In genomic region chr1:109985251-109986053, GRCh38 we compare ENCODE assay signal across 8 cellular contexts. TPM values are rescaled to one million over a fixed set of nuclear protein-coding genes. Genes with fewer than 3 reads are reported as not detected.
DNase-seq lines count a peak whose midpoint lies in the region; ATAC-seq, FAIRE-seq and TF ChIP-seq lines count a peak whose summit lies in the region.

No MANE protein-coding gene starts in this region.

- peaks cover 8% of the 10 kb centered on the region for H3K36me3 Mint-ChIP-seq in activated CD4-positive, alpha-beta T cell treated with anti-CD3 and anti-CD28 coated beads, Interleukin-2, amount 10 ng/mL, durations not matched to agents 7 days and 5 days (ENCODE audit: low read depth)
- peaks cover 17 to 20% of the 10 kb centered on the region in 2 donors for H3K36me3 Mint-ChIP-seq in activated naive CD4-positive, alpha-beta T cell treated with anti-CD3 and anti-CD28 coated beads, Interleukin-2, amount 50 U/mL, for 72 hours

- H3K4me1 Mint-ChIP-seq in activated CD4-positive, alpha-beta T cell treated with anti-CD3 and anti-CD28 coated beads, Interleukin-2, amount 10 ng/mL, durations not matched to agents 7 days and 5 days, result peaks cover 43% of the 10 kb centered on the region

- no peaks in the 10 kb centered on the region for H3K9me3 ChIP-seq in keratinocyte (ENCODE audit: control insufficient read depth, low read depth, low read length)
- H3K9me3 ChIP-seq in subcutaneous abdominal adipose tissue (ENCODE audit: control insufficient read depth in 5 of 5, low read length in 5 of 5), result no peaks in the 10 kb centered on the region

- peak overlapping the region; percentile 96 for H3K4me2 ChIP-seq in keratinocyte (ENCODE audit: control insufficient read depth, extremely low read depth, insufficient read depth, low read depth, low read length)

- no peak for TF ChIP-seq CTCF in keratinocyte (optimal IDR thresholded peaks at IDR 0.05 in 1 of 3, IDR thresholded peaks at IDR 0.05 in 1 of 3, conservative IDR thresholded peaks at IDR 0.05 in 1 of 3; ENCODE audit: extremely low read depth in 1 of 3, insufficient read depth in 2 of 3, low read length in 3 of 3)

- H3K9me3 Mint-ChIP-seq in activated CD4-positive, alpha-beta T cell treated with anti-CD3 and anti-CD28 coated beads, Interleukin-2, amount 10 ng/mL, durations not matched to agents 7 days and 5 days, result no peaks in the 10 kb centered on the region
- no peaks in the 10 kb centered on the region for H3K9me3 Mint-ChIP-seq in activated naive CD4-positive, alpha-beta T cell treated with anti-CD3 and anti-CD28 coated beads, Interleukin-2, amount 50 U/mL, for 72 hours

- H3K9ac ChIP-seq in keratinocyte (ENCODE audit: control insufficient read depth, extremely low read depth, insufficient read depth, low read length) (peak overlapping the region; percentile 93), subcutaneous abdominal adipose tissue (ENCODE audit: low read length in 5 of 5) (peak overlapping the region; percentile 87 to 98 (median 96))

- H3K27ac ChIP-seq in keratinocyte (ENCODE audit: control insufficient read depth, insufficient read depth, low read length), result peak overlapping the region; percentile 79
- peak overlapping the region; percentile 96 for H3K27ac ChIP-seq in subcutaneous abdominal adipose tissue (ENCODE audit: low read depth, low read length)

- H3K4me1 ChIP-seq in keratinocyte (ENCODE audit: control insufficient read depth, extremely low read depth, insufficient read depth, low read length) (peaks cover 39% of the 10 kb centered on the region), subcutaneous abdominal adipose tissue (ENCODE audit: control insufficient read depth in 5 of 5, insufficient read depth in 5 of 5, low read length in 5 of 5) (peaks cover 37 to 85% (median 70%) of the 10 kb centered on the region in 5 donors)

- peaks cover 39% of the 10 kb centered on the region for H3K79me2 ChIP-seq in keratinocyte (ENCODE audit: control insufficient read depth, insufficient read depth, low read length)

- H3K36me3 ChIP-seq in keratinocyte (ENCODE audit: control insufficient read depth in 2 of 2, extremely low read depth in 1 of 2, insufficient read depth in 2 of 2, low read length in 2 of 2) (no peaks in the 10 kb centered on the region), subcutaneous abdominal adipose tissue (ENCODE audit: control insufficient read depth in 5 of 5, insufficient read depth in 5 of 5, low read length in 5 of 5) (no peaks in the 10 kb centered on the region)

- peaks cover 2% of the 10 kb centered on the region for H4K20me1 ChIP-seq in keratinocyte (ENCODE audit: control insufficient read depth, extremely low read depth, insufficient read depth, low read length)

- dilution Hi-C loops in keratinocyte (cut with MboI; ENCODE audit: extremely low pct_ligation_motif_present, low sequenced_read_pairs), result no loop called here

- H3K27me3 Mint-ChIP-seq in activated CD4-positive, alpha-beta T cell treated with anti-CD3 and anti-CD28 coated beads, Interleukin-2, amount 10 ng/mL, durations not matched to agents 7 days and 5 days, result no peaks in the 10 kb centered on the region

- H2AFZ ChIP-seq in keratinocyte (ENCODE audit: control insufficient read depth, low read length), result peak overlapping the region; percentile 61

- H3K27ac Mint-ChIP-seq in activated CD4-positive, alpha-beta T cell treated with anti-CD3 and anti-CD28 coated beads, Interleukin-2, amount 10 ng/mL, durations not matched to agents 7 days and 5 days, result peak overlapping the region; percentile 97
- peak overlapping the region; percentile 99 for H3K27ac Mint-ChIP-seq in activated naive CD4-positive, alpha-beta T cell treated with anti-CD3 and anti-CD28 coated beads, Interleukin-2, amount 50 U/mL, for 72 hours

- H3K4me3 Mint-ChIP-seq in activated CD4-positive, alpha-beta T cell treated with anti-CD3 and anti-CD28 coated beads, Interleukin-2, amount 10 ng/mL, durations not matched to agents 7 days and 5 days, result peak overlapping the region; percentile 89

- no peaks in the 10 kb centered on the region for H3K9me1 ChIP-seq in keratinocyte (ENCODE audit: control insufficient read depth, extremely low read depth, insufficient read depth, low read length)

- DNase-seq in activated CD4-positive, alpha-beta T cell treated with anti-CD3 and anti-CD28 coated beads, Interleukin-2, amount 10 ng/mL, durations not matched to agents 7 days and 5 days, result no peak
- no peak for DNase-seq in activated CD4-positive, alpha-beta T cell treated with anti-CD3 and anti-CD28 coated beads, Interleukin-2, amount 50 U/mL, for 1 hour
- DNase-seq in activated naive CD4-positive, alpha-beta T cell treated with anti-CD3 and anti-CD28 coated beads, Interleukin-2, amount 50 U/mL, for 72 hours (ENCODE audit: low spot score in 2 of 2), result no peak
- DNase-seq in keratinocyte (ENCODE audit: low read depth, low spot score), result no peak
- no peak for DNase-seq in HTR-8/SVneo (ENCODE audit: insufficient read length, low spot score)

- peak overlapping the region; percentile 84 to 93 (median 90) for H3K4me3 ChIP-seq in keratinocyte (ENCODE audit: control insufficient read depth in 2 of 3, extremely low read depth in 1 of 3, insufficient read depth in 2 of 3, low read depth in 1 of 3, low read length in 3 of 3)
- H3K4me3 ChIP-seq in subcutaneous abdominal adipose tissue (ENCODE audit: low read depth in 1 of 5, low read length in 5 of 5), result peak overlapping the region; percentile 76 to 93 (median 87)

- POLR2A ChIA-PET in activated CD4-positive, alpha-beta T cell treated with anti-CD3 and anti-CD28 coated beads, Interleukin-2, amount 10 ng/mL, durations not matched to agents 7 days and 5 days (lab: Charles Lee), result interaction anchor here (1.6 kb wide), 1 partner anchor 209 kb away, joined by 10 read pairs; no protein-coding TSS in a partner anchor

- ATAC-seq in activated naive CD4-positive, alpha-beta T cell treated with anti-CD3 and anti-CD28 coated beads, Interleukin-2, amount 50 U/mL, for 72 hours, result peak in 1 of 2 donors; percentile 36
- ATAC-seq in GM21619 (IDR thresholded peaks at IDR 0.05; ENCODE audit: unreplicated experiment) (no peak), HG03520 (IDR thresholded peaks at IDR 0.05; ENCODE audit: unreplicated experiment) (no peak)

- FAIRE-seq in keratinocyte (lab: Jason Lieb, UNC), result no peak
- FAIRE-seq in HTR-8/SVneo (lab: Jason Lieb, UNC), result no peak

- CTCF ChIA-PET in activated CD4-positive, alpha-beta T cell treated with anti-CD3 and anti-CD28 coated beads, Interleukin-2, amount 10 ng/mL, durations not matched to agents 7 days and 5 days (lab: Charles Lee), result interaction anchor here (0.5 to 12.9 kb wide), 33 partner anchors 12 to 746 kb away, joined by 3 to 475 read pairs (median 6); partner anchors contain the start of genes AMPD2, GNAI3, GNAT2 and GSTM4

- H3K27me3 ChIP-seq in keratinocyte (ENCODE audit: control insufficient read depth, extremely low read depth, insufficient read depth, low read length) (no peaks in the 10 kb centered on the region), subcutaneous abdominal adipose tissue (ENCODE audit: control insufficient read depth in 5 of 5, insufficient read depth in 4 of 5, low read length in 5 of 5) (no peaks in the 10 kb centered on the region)

RNA-seq across cellular contexts. Expression of gene AHCYL1, which starts 0.9 kb away (rescaled TPM):
- 10 to 100 TPM; 50.4 to 50.9 TPM for total RNA-seq in activated CD4-positive, alpha-beta T cell treated with anti-CD3 and anti-CD28 coated beads, Interleukin-2, amount 10 ng/mL, durations not matched to agents 7 days and 5 days
- total RNA-seq in activated naive CD4-positive, alpha-beta T cell treated with anti-CD3 and anti-CD28 coated beads, Interleukin-2, amount 50 U/mL, for 72 hours, result 100 to 1,000 TPM in 1 of 2 donors, 10 to 100 TPM in 1; 78.8 to 112 TPM
- polyA plus RNA-seq in keratinocyte, result 50.2 to 64.8 TPM (median 61.6 TPM) in 3 replicates
- polyA plus RNA-seq in keratinocyte (2011; ENCODE audit: low read depth), result 66.6 TPM
- polyA plus RNA-seq in keratinocyte (2011; cell fraction: cytosol; rRNA removed), result 47.6 and 70.8 TPM in 2 replicates
- polyA plus RNA-seq in keratinocyte (2011; cell fraction: nucleus; rRNA removed), result 63.8 and 71.8 TPM in 2 replicates
- polyA plus RNA-seq in keratinocyte (2012; ENCODE audit: low replicate concordance), result 57.3 and 60.0 TPM in 2 replicates
- polyA minus RNA-seq in keratinocyte, result 44.2 to 62.5 TPM (median 56.9 TPM) in 3 replicates
- 28.8 TPM for polyA minus RNA-seq in keratinocyte (2011; cell fraction: cytosol; rRNA and poly(A)+ RNA removed)
- 24.9 and 46.2 TPM in 2 replicates for polyA minus RNA-seq in keratinocyte (2011; cell fraction: nucleus; rRNA and poly(A)+ RNA removed)

RNA-seq across cellular contexts. Expression of gene STRIP1, which starts 49.0 kb away (rescaled TPM):
- total RNA-seq in activated CD4-positive, alpha-beta T cell treated with anti-CD3 and anti-CD28 coated beads, Interleukin-2, amount 10 ng/mL, durations not matched to agents 7 days and 5 days, result 10 to 100 TPM; 33.4 to 35.9 TPM
- total RNA-seq in activated naive CD4-positive, alpha-beta T cell treated with anti-CD3 and anti-CD28 coated beads, Interleukin-2, amount 50 U/mL, for 72 hours, result 10 to 100 TPM; 26.5 to 39.8 TPM
- polyA plus RNA-seq in keratinocyte, result 24.6 to 31.8 TPM (median 28.9 TPM) in 3 replicates
- polyA plus RNA-seq in keratinocyte (2011; ENCODE audit: low read depth), result 44.3 TPM
- 21.7 and 22.0 TPM in 2 replicates for polyA plus RNA-seq in keratinocyte (2011; cell fraction: cytosol; rRNA removed)
- polyA plus RNA-seq in keratinocyte (2011; cell fraction: nucleus; rRNA removed), result 69.0 and 72.7 TPM in 2 replicates
- 20.3 and 21.5 TPM in 2 replicates for polyA plus RNA-seq in keratinocyte (2012; ENCODE audit: low replicate concordance)
- 35.9 to 39.9 TPM (median 38.2 TPM) in 3 replicates for polyA minus RNA-seq in keratinocyte
- polyA minus RNA-seq in keratinocyte (2011; cell fraction: cytosol; rRNA and poly(A)+ RNA removed), result 17.8 TPM
- 39.6 and 53.4 TPM in 2 replicates for polyA minus RNA-seq in keratinocyte (2011; cell fraction: nucleus; rRNA and poly(A)+ RNA removed)
